ENCODE assay signal across 8 cellular contexts in genomic region chr5:138032572-138033274, GRCh38. TPM values are rescaled to one million over a fixed set of nuclear protein-coding genes. Genes with fewer than 3 reads are reported as not detected.
DNase-seq lines count a peak whose midpoint lies in the region; ATAC-seq and TF ChIP-seq lines count a peak whose summit lies in the region.

TSS of gene FAM13B (minus strand) at chr5:138033079. CDS start at chr5:138019111, 13,968 bp downstream.

- H3K9me3 Mint-ChIP-seq in chondrocyte (ENCODE audit: low read depth), result no peaks in the 10 kb centered on the region

- peak within 1 kb of the TSS; percentile 96 for H3K4me3 ChIP-seq in AG04450 (ENCODE audit: low read depth, low read length)

- H3K27me3 ChIP-seq in AG04450 (ENCODE audit: control insufficient read depth, insufficient read depth, low read length), result no peaks in the 10 kb centered on the region
- H3K27me3 ChIP-seq in layer of hippocampus (ENCODE audit: control insufficient read depth, insufficient read depth, low read length), result no peaks in the 10 kb centered on the region

- peak within 1 kb of the TSS; percentile 96 for H3K4me3 Mint-ChIP-seq in chondrocyte (ENCODE audit: unreplicated experiment)

- peak; percentile 41 for ATAC-seq in GM18873 (IDR thresholded peaks at IDR 0.05; ENCODE audit: low FRiP score, unreplicated experiment)
- ATAC-seq in HG03139 (IDR thresholded peaks at IDR 0.05; ENCODE audit: unreplicated experiment), result peak; percentile 51

- peak within 1 kb of the TSS; percentile 96 for H3K27ac Mint-ChIP-seq in chondrocyte (ENCODE audit: unreplicated experiment)

- H3K27me3 Mint-ChIP-seq in chondrocyte (ENCODE audit: low read depth), result no peaks in the 10 kb centered on the region

- TF ChIP-seq CTCF in AG04450 (IDR thresholded peaks at IDR 0.05; ENCODE audit: low read depth, low read length) (no peak), chondrocyte (IDR thresholded peaks at IDR 0.05) (no peak)

- POLR2A ChIA-PET in AG04450 (lab: Yijun Ruan, JAX), result interaction anchor here (0.7 to 1.1 kb wide), 3 partner anchors 32 to 79 kb away, joined by 3 to 6 read pairs (median 5); no protein-coding TSS in a partner anchor

- peak within 1 kb of the TSS; percentile 98 for H3K27ac ChIP-seq in AG04450 (ENCODE audit: low read depth, low read length)
- H3K27ac ChIP-seq in layer of hippocampus (ENCODE audit: low read depth, low read length), result peak within 1 kb of the TSS; percentile 99

- no peaks in the 10 kb centered on the region for H3K36me3 Mint-ChIP-seq in chondrocyte (ENCODE audit: low read depth)

- DNase-seq in AG04450 (ENCODE audit: low read depth, low spot score), result no peak
- DNase-seq in NCI-H446 (lab: John Stamatoyannopoulos, UW), result peak; percentile 36 to 66
- peak; percentile 70 for DNase-seq in activated CD4-positive, alpha-beta T cell treated with anti-CD3 and anti-CD28 coated beads for 24 hours (ENCODE audit: low read depth in 2 of 2)
- peak; percentile 95 for DNase-seq in chondrocyte (ENCODE audit: low spot score)
- peak; percentile 79 to 81 for DNase-seq in stimulated activated CD4-positive, alpha-beta T cell treated with anti-CD3 and anti-CD28 coated beads, Interleukin-2, amount 100 ng/mL, for 24 hours

- H3K9me3 ChIP-seq in AG04450 (ENCODE audit: control insufficient read depth, insufficient read depth, low read length), result peaks cover 7% of the 10 kb centered on the region; the same call in 1 of the 2 replicates

- peaks cover 59% of the 10 kb centered on the region for H3K4me1 Mint-ChIP-seq in chondrocyte (ENCODE audit: low read depth)

- CTCF ChIA-PET in AG04450 (lab: Charles Lee), result interaction anchor here (0.6 to 8.5 kb wide), 6 partner anchors 33 to 254 kb away, joined by 3 to 260 read pairs (median 26); no protein-coding TSS in a partner anchor

RNA-seq across cellular contexts. Expression of gene FAM13B, which starts in this region (rescaled TPM):
- 19.0 and 25.0 TPM in 2 replicates for polyA plus RNA-seq in AG04450 (2011; rRNA removed)
- 11.2 and 24.5 TPM in 2 replicates for polyA minus RNA-seq in AG04450 (2011; rRNA and poly(A)+ RNA removed)
- total RNA-seq in chondrocyte, result 35.9 to 43.6 TPM (median 43.0 TPM) in 3 replicates
